ENCODE assay signal across 10 cellular contexts in the genomic region with DNA sequence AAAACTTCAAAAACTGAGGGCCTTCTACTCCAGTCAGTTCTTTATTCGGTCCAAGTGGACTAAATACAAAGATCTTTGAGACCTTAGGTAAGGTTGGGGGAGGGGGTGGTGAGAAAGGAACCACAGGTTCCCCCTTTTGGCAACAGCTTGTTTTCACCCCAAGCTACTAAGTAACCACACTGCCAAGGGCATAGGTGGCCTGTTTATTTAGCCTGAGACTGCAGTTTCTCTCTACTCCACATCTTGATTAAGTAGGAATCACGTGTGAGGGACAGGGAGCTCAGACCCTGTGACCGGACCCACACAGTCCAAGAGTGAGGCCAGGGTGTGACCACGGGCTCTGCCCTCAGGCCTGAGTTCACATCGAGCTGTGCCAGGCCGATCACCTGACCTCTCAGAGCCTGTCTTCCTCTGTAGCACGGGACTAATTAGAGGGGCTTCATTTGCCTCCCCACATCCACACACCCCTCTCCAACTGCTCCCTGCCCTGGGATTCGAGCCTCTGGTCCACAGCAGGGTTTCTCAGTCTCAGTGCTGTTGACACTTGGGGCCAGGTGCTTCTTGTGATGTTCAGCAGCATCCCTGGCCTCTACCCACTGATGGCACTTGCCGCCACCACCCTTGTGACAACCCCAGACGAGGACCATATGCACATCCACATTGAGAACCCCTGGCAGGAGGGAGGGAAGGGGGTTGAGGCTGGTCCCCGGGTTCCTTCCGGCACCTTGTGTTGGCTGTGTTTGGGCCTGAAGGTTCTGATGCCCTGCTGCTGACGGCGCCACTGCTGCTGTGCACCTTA. TPM values are rescaled to one million over a fixed set of nuclear protein-coding genes. Genes with fewer than 3 reads are reported as not detected.
DNase-seq lines count a peak whose midpoint lies in the region; ATAC-seq and TF ChIP-seq lines count a peak whose summit lies in the region.
"Had no signal": no experiment of that assay in that cellular context is flagged by ENCODE, and none has a peak within 500 bp of the region (broad histone marks: within the 10 kb centered on the region; RNA-seq: fewer than 3 reads in every experiment).

No MANE protein-coding gene starts in this region.

- no peak for TF ChIP-seq CTCF in CD4-positive, alpha-beta T cell (IDR thresholded peaks at IDR 0.05)
- TF ChIP-seq CTCF in activated B cell treated with CpG ODN at 0.5 μM for 24 hours (IDR thresholded peaks at IDR 0.05): no peak

- H3K27ac ChIP-seq in CD4-positive, alpha-beta T cell (ENCODE audit: low read depth, low read length): no peak overlapping the region

- peak overlapping the region; percentile 44 for H3K27ac Mint-ChIP-seq in CD4-positive, alpha-beta T cell
- H3K27ac Mint-ChIP-seq in IgD-negative memory B cell (peak overlapping the region in 2 of 3 donors; percentile 86 to 87), activated B cell treated with CpG ODN at 0.5 μM for 24 hours (no peak overlapping the region), naive B cell (peak overlapping the region; percentile 33 to 88 (median 76))

- H3K27me3 ChIP-seq in CD4-positive, alpha-beta T cell (ENCODE audit: control insufficient read depth, insufficient read depth, low read length): no peaks in the 10 kb centered on the region

- peaks cover 34% of the 10 kb centered on the region for H3K4me1 Mint-ChIP-seq in CD4-positive, alpha-beta T cell (ENCODE audit: low read depth)
- H3K4me1 Mint-ChIP-seq in IgD-negative memory B cell (peaks cover 17 to 26% (median 23%) of the 10 kb centered on the region in 3 donors), activated B cell treated with CpG ODN at 0.5 μM for 24 hours (peaks cover 30% of the 10 kb centered on the region), naive B cell (peaks cover 32 to 36% (median 35%) of the 10 kb centered on the region in 3 donors)

- no peak for DNase-seq in CD4-positive, alpha-beta T cell
- DNase-seq in activated B cell treated with CpG ODN at 0.5 μM for 24 hours (no peak), naive B cell (peak; percentile 43), NCI-H2081 (lab: John Stamatoyannopoulos, UW) (no peak), kidney tubule cell (ENCODE audit: low spot score) (no peak), NCI-H146 treated with DMSO at 0.1 percent for 48 hours (lab: John Stamatoyannopoulos, UW; ENCODE audit: unreplicated experiment) (no peak), COR-L47 (lab: John Stamatoyannopoulos, UW) (no peak)

- CTCF ChIA-PET in CD4-positive, alpha-beta T cell (lab: Charles Lee): interaction anchor here (1.1 kb wide), 1 partner anchor 10 kb away, joined by 4 read pairs; no protein-coding TSS in a partner anchor
- CTCF ChIA-PET in activated B cell treated with CpG ODN at 0.5 μM for 24 hours (lab: Charles Lee): interaction anchor here (1.5 to 3.0 kb wide), 2 partner anchors 10 to 56 kb away, joined by 6 to 14 read pairs; no protein-coding TSS in a partner anchor

- peak; percentile 41 for ATAC-seq in CD4-positive, alpha-beta T cell (ENCODE audit: poor library complexity)
- ATAC-seq in activated B cell treated with CpG ODN at 0.5 μM for 24 hours (ENCODE audit: low read depth) (peak; percentile 60), naive B cell (ENCODE audit: low read depth in 2 of 2) (peak; percentile 90 to 94)

- H3K4me3 Mint-ChIP-seq in CD4-positive, alpha-beta T cell: peak overlapping the region; percentile 7
- peak overlapping the region in 3 of 4 donors; percentile 39 to 63 (median 60) for H3K4me3 Mint-ChIP-seq in IgD-negative memory B cell
- peak overlapping the region; percentile 15 for H3K4me3 Mint-ChIP-seq in activated B cell treated with CpG ODN at 0.5 μM for 24 hours
- H3K4me3 Mint-ChIP-seq in naive B cell: peak overlapping the region in 7 of 8 donors; percentile 21 to 61 (median 32)

- intact Hi-C loops in CD4-positive, alpha-beta T cell (cut with DNase I, micrococcal nuclease): no loop called here
- intact Hi-C loops in activated B cell treated with CpG ODN at 0.5 μM for 24 hours (cut with micrococcal nuclease): no loop called here

- H3K9me3 ChIP-seq in CD4-positive, alpha-beta T cell (ENCODE audit: control insufficient read depth, low read length): no peaks in the 10 kb centered on the region

- no peaks in the 10 kb centered on the region for H3K9me3 Mint-ChIP-seq in CD4-positive, alpha-beta T cell
- H3K9me3 Mint-ChIP-seq in IgD-negative memory B cell: no peaks in the 10 kb centered on the region
- no peaks in the 10 kb centered on the region for H3K9me3 Mint-ChIP-seq in activated B cell treated with CpG ODN at 0.5 μM for 24 hours
- no peaks in the 10 kb centered on the region for H3K9me3 Mint-ChIP-seq in naive B cell

- H3K36me3 Mint-ChIP-seq in CD4-positive, alpha-beta T cell (ENCODE audit: low read depth): peaks cover 39% of the 10 kb centered on the region
- H3K36me3 Mint-ChIP-seq in IgD-negative memory B cell: peaks cover 12% of the 10 kb centered on the region
- peaks cover 35% of the 10 kb centered on the region for H3K36me3 Mint-ChIP-seq in activated B cell treated with CpG ODN at 0.5 μM for 24 hours (ENCODE audit: low read depth)
- peaks cover 3 to 12% of the 10 kb centered on the region in 2 donors for H3K36me3 Mint-ChIP-seq in naive B cell

- POLR2A ChIA-PET in CD4-positive, alpha-beta T cell (lab: Charles Lee): interaction anchor here (0.8 to 1.1 kb wide), 2 partner anchors 10 kb away, joined by 3 to 4 read pairs; no protein-coding TSS in a partner anchor
- POLR2A ChIA-PET in activated B cell treated with CpG ODN at 0.5 μM for 24 hours (lab: Charles Lee): interaction anchor here (1.2 to 2.4 kb wide), 2 partner anchors 10 to 56 kb away, joined by 7 to 18 read pairs; no protein-coding TSS in a partner anchor

- H3K27me3 Mint-ChIP-seq in CD4-positive, alpha-beta T cell: peaks cover 4% of the 10 kb centered on the region
- H3K27me3 Mint-ChIP-seq in IgD-negative memory B cell (peaks cover 6% of the 10 kb centered on the region), activated B cell treated with CpG ODN at 0.5 μM for 24 hours (no peaks in the 10 kb centered on the region), naive B cell (no peaks in the 10 kb centered on the region)

RNA-seq across cellular contexts. Expression of gene ST6GALNAC2, which starts 17.8 kb away (rescaled TPM):
- total RNA-seq in CD4-positive, alpha-beta T cell: 1 to 10 TPM in 1 of 2 experiments, under 1 TPM in 1; 0.49 to 1.2 TPM
- polyA plus RNA-seq in IgD-negative memory B cell (0.68 TPM), naive B cell (ENCODE audit: low read depth in 6 of 6) (1 to 10 TPM in 1 of 6 donors, under 1 TPM in 4, not detected in 1; 0.22 to 1.0 (median 0.48) TPM)
- total RNA-seq in activated B cell treated with CpG ODN at 0.5 μM for 24 hours: not detected in 2 replicates
- total RNA-seq: lung microvascular endothelial cell had no signal

RNA-seq across cellular contexts. Expression of gene PRCD, which starts 28.0 kb away (rescaled TPM):
- not detected for total RNA-seq in CD4-positive, alpha-beta T cell
- polyA plus RNA-seq in IgD-negative memory B cell (24.4 TPM), naive B cell (ENCODE audit: low read depth in 6 of 6) (10 to 100 TPM; 21.6 to 54.4 (median 34.3) TPM)
- total RNA-seq in activated B cell treated with CpG ODN at 0.5 μM for 24 hours: 5.3 and 5.5 TPM in 2 replicates
- total RNA-seq: HT-29 had no signal

RNA-seq across cellular contexts. Expression of gene CYGB, which starts 30.3 kb away (rescaled TPM):
- not detected for total RNA-seq in CD4-positive, alpha-beta T cell
- polyA plus RNA-seq in IgD-negative memory B cell: 2.1 TPM
- 0.44 and 0.49 TPM in 2 replicates for total RNA-seq in activated B cell treated with CpG ODN at 0.5 μM for 24 hours
- polyA plus RNA-seq in naive B cell (ENCODE audit: low read depth in 6 of 6): 1 to 10 TPM in 2 of 6 donors, under 1 TPM in 4; 0.21 to 2.4 (median 0.79) TPM
- total RNA-seq: HT-29 had no signal

Comparison
In these comparisons a context has a peak if more than half of its experiments do, and no peak if none do; other contexts are left out.
1. ATAC-seq: peak in every context shown above with its lines; median percentile 92 in naive B cell; 60 in activated B cell treated with CpG ODN at 0.5 μM for 24 hours; 41 in CD4-positive, alpha-beta T cell.
2. H3K4me3 Mint-ChIP-seq: peak in every context shown above with its lines; median percentile 60 in IgD-negative memory B cell; 32 in naive B cell; 15 in activated B cell treated with CpG ODN at 0.5 μM for 24 hours; 7 in CD4-positive, alpha-beta T cell.